ENCODE assay signal across 16 cellular contexts in genomic region chr13:76610819-76611415, GRCh38.
"Had no signal": no experiment of that assay in that cellular context is flagged by ENCODE, and none has a peak within 500 bp of the region (broad histone marks: within the 10 kb centered on the region; RNA-seq: fewer than 3 reads in every experiment).

No MANE protein-coding gene starts in this region.

- ATAC-seq: activated naive CD8-positive, alpha-beta T cell treated with anti-CD3 and anti-CD28 coated beads, Interleukin-2, amount 50 U/mL, for 24 hours; activated T-cell treated with anti-CD3 and anti-CD28 coated beads, Interleukin-2, amount 50 U/mL, for 4 hours; esophagus mucosa; natural killer cell; sciatic nerve had no signal

- H3K4me3 Mint-ChIP-seq: activated CD4-positive, alpha-beta T cell treated with anti-CD3 and anti-CD28 coated beads, Interleukin-2, amount 10 ng/mL, durations not matched to agents 24 days and 14 days; activated naive CD4-positive, alpha-beta T cell treated with anti-CD3 and anti-CD28 coated beads, Interleukin-2, amount 10 ng/mL, durations not matched to agents 7 days and 5 days; activated naive CD8-positive, alpha-beta T cell treated with anti-CD3 and anti-CD28 coated beads, Interleukin-2, amount 50 U/mL, for 24 hours; activated T-cell treated with anti-CD3 and anti-CD28 coated beads, Interleukin-2, amount 50 U/mL, for 4 hours; brain; natural killer cell; stimulated activated naive CD8-positive, alpha-beta T cell treated with anti-CD3 and anti-CD28 coated beads, Interleukin-15, amount 100 ng/mL, for 72 hours had no signal

- H3K27ac Mint-ChIP-seq: activated CD4-positive, alpha-beta T cell treated with anti-CD3 and anti-CD28 coated beads, Interleukin-2, amount 10 ng/mL, durations not matched to agents 24 days and 14 days; activated naive CD4-positive, alpha-beta T cell treated with anti-CD3 and anti-CD28 coated beads, Interleukin-2, amount 10 ng/mL, durations not matched to agents 7 days and 5 days; activated naive CD8-positive, alpha-beta T cell treated with anti-CD3 and anti-CD28 coated beads, Interleukin-2, amount 50 U/mL, for 24 hours; natural killer cell; stimulated activated naive CD8-positive, alpha-beta T cell treated with anti-CD3 and anti-CD28 coated beads, Interleukin-15, amount 100 ng/mL, for 72 hours had no signal

- H3K9me3 Mint-ChIP-seq: activated CD4-positive, alpha-beta T cell treated with anti-CD3 and anti-CD28 coated beads, Interleukin-2, amount 10 ng/mL, durations not matched to agents 24 days and 14 days; activated naive CD4-positive, alpha-beta T cell treated with anti-CD3 and anti-CD28 coated beads, Interleukin-2, amount 10 ng/mL, durations not matched to agents 7 days and 5 days; activated naive CD8-positive, alpha-beta T cell treated with anti-CD3 and anti-CD28 coated beads, Interleukin-2, amount 50 U/mL, for 24 hours; activated T-cell treated with anti-CD3 and anti-CD28 coated beads, Interleukin-2, amount 50 U/mL, for 4 hours; natural killer cell; stimulated activated naive CD8-positive, alpha-beta T cell treated with anti-CD3 and anti-CD28 coated beads, Interleukin-15, amount 100 ng/mL, for 72 hours had no signal

- DNase-seq: activated CD4-positive, alpha-beta T cell treated with anti-CD3 and anti-CD28 coated beads, Interleukin-2, amount 10 ng/mL, durations not matched to agents 24 days and 14 days; activated CD8-positive, alpha-beta memory T cell treated with anti-CD3 and anti-CD28 coated beads, Interleukin-2, amount 50 U/mL, for 4 hours; activated effector memory CD4-positive, alpha-beta T cell treated with Interleukin-2 at 50 U/mL for 16 hours; activated naive CD4-positive, alpha-beta T cell treated with anti-CD3 and anti-CD28 coated beads, Interleukin-2, amount 10 ng/mL, durations not matched to agents 7 days and 5 days; activated naive CD8-positive, alpha-beta T cell treated with anti-CD3 and anti-CD28 coated beads, Interleukin-2, amount 50 U/mL, for 24 hours; activated T-cell treated with anti-CD3 and anti-CD28 coated beads, Interleukin-2, amount 50 U/mL, for 4 hours; anterior cingulate cortex; central memory CD4-positive, alpha-beta T cell; natural killer cell; stimulated activated CD4-positive, alpha-beta T cell treated with anti-CD3 and anti-CD28 coated beads, Interleukin-4, amount 100 ng/mL, for 1 hour; stimulated activated naive CD8-positive, alpha-beta T cell treated with anti-CD3 and anti-CD28 coated beads, Interleukin-15, amount 100 ng/mL, for 72 hours; T1000; trophoblast cell had no signal

- H3K4me1 Mint-ChIP-seq: activated CD4-positive, alpha-beta T cell treated with anti-CD3 and anti-CD28 coated beads, Interleukin-2, amount 10 ng/mL, durations not matched to agents 24 days and 14 days; activated naive CD4-positive, alpha-beta T cell treated with anti-CD3 and anti-CD28 coated beads, Interleukin-2, amount 10 ng/mL, durations not matched to agents 7 days and 5 days; activated naive CD8-positive, alpha-beta T cell treated with anti-CD3 and anti-CD28 coated beads, Interleukin-2, amount 50 U/mL, for 24 hours; natural killer cell; stimulated activated naive CD8-positive, alpha-beta T cell treated with anti-CD3 and anti-CD28 coated beads, Interleukin-15, amount 100 ng/mL, for 72 hours had no signal

- H3K36me3 Mint-ChIP-seq: activated naive CD4-positive, alpha-beta T cell treated with anti-CD3 and anti-CD28 coated beads, Interleukin-2, amount 10 ng/mL, durations not matched to agents 7 days and 5 days; brain; natural killer cell had no signal

- H3K27me3 Mint-ChIP-seq: activated CD4-positive, alpha-beta T cell treated with anti-CD3 and anti-CD28 coated beads, Interleukin-2, amount 10 ng/mL, durations not matched to agents 24 days and 14 days; activated naive CD4-positive, alpha-beta T cell treated with anti-CD3 and anti-CD28 coated beads, Interleukin-2, amount 10 ng/mL, durations not matched to agents 7 days and 5 days; activated naive CD8-positive, alpha-beta T cell treated with anti-CD3 and anti-CD28 coated beads, Interleukin-2, amount 50 U/mL, for 24 hours; brain; stimulated activated naive CD8-positive, alpha-beta T cell treated with anti-CD3 and anti-CD28 coated beads, Interleukin-15, amount 100 ng/mL, for 72 hours had no signal
